10 cellular contexts compared by ENCODE assay signal in the genomic region with DNA sequence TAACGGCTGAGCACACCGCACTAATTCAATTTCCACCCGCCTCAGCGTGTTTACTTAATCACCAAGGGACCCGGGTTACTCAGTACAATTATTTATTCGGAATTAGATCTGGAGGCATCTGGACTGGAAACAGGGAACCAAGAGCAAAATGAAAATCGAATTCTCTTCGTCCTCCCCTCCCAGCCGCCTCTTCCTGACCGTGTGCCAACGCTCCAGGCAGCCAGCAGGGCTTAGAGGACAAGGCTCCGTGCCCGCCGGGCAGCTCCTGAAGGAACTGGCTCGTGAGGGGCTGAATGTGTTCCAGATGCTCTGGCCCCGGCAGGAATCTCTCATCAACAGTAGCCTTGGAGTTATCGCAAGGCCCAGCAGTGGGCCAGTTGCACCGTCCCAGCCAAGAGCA. TPM values are rescaled to one million over a fixed set of nuclear protein-coding genes. Genes with fewer than 3 reads are reported as not detected.
DNase-seq lines count a peak whose midpoint lies in the region; ATAC-seq, FAIRE-seq and TF ChIP-seq lines count a peak whose summit lies in the region.
"Had no signal": no experiment of that assay in that cellular context is flagged by ENCODE, and none has a peak within 500 bp of the region (broad histone marks: within the 10 kb centered on the region; RNA-seq: fewer than 3 reads in every experiment).

No MANE protein-coding gene starts in this region.

- H3K27me3 Mint-ChIP-seq in activated T-helper 1 cell treated with anti-CD3 and anti-CD28 coated beads, Interleukin-12 subunit alpha, Interleukin-12 subunit beta, Interleukin-2, Interleukin-4 antibody, amounts not matched to agents 30 ng/mL and 10 ng/mL and 1 ng/mL, durations not matched to agents 14 hours and 24 hours and 36 hours (ENCODE audit: insufficient read depth) = peaks cover 9% of the 10 kb centered on the region
- H3K27me3 Mint-ChIP-seq in activated T-cell treated with anti-CD3 and anti-CD28 coated beads, Interleukin-2, amount 50 U/mL, for 24 hours = peaks cover 64% of the 10 kb centered on the region

- DNase-seq in HTR-8/SVneo (ENCODE audit: insufficient read length, low spot score) (no peak), NCI-H82 treated with DMSO at 0.1 percent for 48 hours (lab: John Stamatoyannopoulos, UW; ENCODE audit: unreplicated experiment) (peak; percentile 67), left cardiac atrium (no peak), testis (peak; percentile 32), RPMI8226 (no peak)
- DNase-seq in activated T-helper 1 cell treated with anti-CD3 and anti-CD28 coated beads, Interleukin-12 subunit alpha, Interleukin-12 subunit beta, Interleukin-2, Interleukin-4 antibody, amounts not matched to agents 30 ng/mL and 10 ng/mL and 1 ng/mL, durations not matched to agents 14 hours and 24 hours and 36 hours (ENCODE audit: low spot score) = no peak
- DNase-seq in activated T-cell treated with anti-CD3 and anti-CD28 coated beads, Interleukin-2, amount 50 U/mL, for 24 hours = no peak
- DNase-seq: activated CD8-positive, alpha-beta T cell treated with anti-CD3 and anti-CD28 coated beads for 36 hours had no signal

- no peaks in the 10 kb centered on the region for H3K27me3 ChIP-seq in testis

- 9 to 24% methylated on average over 10 to 18 of the region's 18 CpGs for WGBS in testis, 2 donors

- H3K36me3 ChIP-seq in testis (ENCODE audit: low read depth, missing control alignments) = no peaks in the 10 kb centered on the region

- intact Hi-C loops in left cardiac atrium (cut with DNase I) (no loop called here), testis (cut with DNase I; ENCODE audit: low total_unique reads) (no loop called here)
- intact Hi-C loops in activated T-helper 1 cell treated with anti-CD3 and anti-CD28 coated beads, Interleukin-12 subunit alpha, Interleukin-12 subunit beta, Interleukin-2, Interleukin-4 antibody, amounts not matched to agents 30 ng/mL and 10 ng/mL and 1 ng/mL, durations not matched to agents 14 hours and 24 hours and 36 hours (cut with micrococcal nuclease) = no loop called here

- no peak overlapping the region for H3K27ac ChIP-seq in testis
- H3K27ac ChIP-seq: parathyroid adenoma had no signal

- TF ChIP-seq CTCF in testis (IDR thresholded peaks at IDR 0.05) = no peak

- no peak for TF ChIP-seq POLR2A in testis (IDR thresholded peaks at IDR 0.05)

- H3K4me3 Mint-ChIP-seq in activated T-helper 1 cell treated with anti-CD3 and anti-CD28 coated beads, Interleukin-12 subunit alpha, Interleukin-12 subunit beta, Interleukin-2, Interleukin-4 antibody, amounts not matched to agents 30 ng/mL and 10 ng/mL and 1 ng/mL, durations not matched to agents 14 hours and 24 hours and 36 hours = no peak overlapping the region
- H3K4me3 Mint-ChIP-seq in activated T-cell treated with anti-CD3 and anti-CD28 coated beads, Interleukin-2, amount 50 U/mL, for 24 hours = no peak overlapping the region
- H3K4me3 Mint-ChIP-seq: activated CD8-positive, alpha-beta T cell treated with anti-CD3 and anti-CD28 coated beads for 36 hours had no signal

- H3K4me1 Mint-ChIP-seq in activated T-helper 1 cell treated with anti-CD3 and anti-CD28 coated beads, Interleukin-12 subunit alpha, Interleukin-12 subunit beta, Interleukin-2, Interleukin-4 antibody, amounts not matched to agents 30 ng/mL and 10 ng/mL and 1 ng/mL, durations not matched to agents 14 hours and 24 hours and 36 hours (ENCODE audit: low read depth) = no peaks in the 10 kb centered on the region
- peaks cover 7% of the 10 kb centered on the region for H3K4me1 Mint-ChIP-seq in activated T-cell treated with anti-CD3 and anti-CD28 coated beads, Interleukin-2, amount 50 U/mL, for 24 hours (ENCODE audit: low read depth)

- H3K9me3 ChIP-seq in testis = no peaks in the 10 kb centered on the region

- H3K4me3 ChIP-seq in testis = peak overlapping the region; percentile 5 to 21
- H3K4me3 ChIP-seq: GM12878 had no signal

- H3K4me1 ChIP-seq in testis = peaks cover 4% of the 10 kb centered on the region
- H3K4me1 ChIP-seq: parathyroid adenoma had no signal

- no peaks in the 10 kb centered on the region for H3K36me3 Mint-ChIP-seq in activated T-helper 1 cell treated with anti-CD3 and anti-CD28 coated beads, Interleukin-12 subunit alpha, Interleukin-12 subunit beta, Interleukin-2, Interleukin-4 antibody, amounts not matched to agents 30 ng/mL and 10 ng/mL and 1 ng/mL, durations not matched to agents 14 hours and 24 hours and 36 hours (ENCODE audit: low read depth)
- H3K36me3 Mint-ChIP-seq in activated T-cell treated with anti-CD3 and anti-CD28 coated beads, Interleukin-2, amount 50 U/mL, for 24 hours (ENCODE audit: low read depth) = no peaks in the 10 kb centered on the region

- ATAC-seq in left cardiac atrium = peak; percentile 44 to 61
- ATAC-seq: GM12878 had no signal

- no peak overlapping the region for H3K27ac Mint-ChIP-seq in activated T-helper 1 cell treated with anti-CD3 and anti-CD28 coated beads, Interleukin-12 subunit alpha, Interleukin-12 subunit beta, Interleukin-2, Interleukin-4 antibody, amounts not matched to agents 30 ng/mL and 10 ng/mL and 1 ng/mL, durations not matched to agents 14 hours and 24 hours and 36 hours
- no peak overlapping the region for H3K27ac Mint-ChIP-seq in activated T-cell treated with anti-CD3 and anti-CD28 coated beads, Interleukin-2, amount 50 U/mL, for 24 hours
- H3K27ac Mint-ChIP-seq: activated CD8-positive, alpha-beta T cell treated with anti-CD3 and anti-CD28 coated beads for 36 hours had no signal

- peak; percentile 36 for FAIRE-seq in HTR-8/SVneo (lab: Jason Lieb, UNC)

- no peaks in the 10 kb centered on the region for H3K9me3 Mint-ChIP-seq in activated T-helper 1 cell treated with anti-CD3 and anti-CD28 coated beads, Interleukin-12 subunit alpha, Interleukin-12 subunit beta, Interleukin-2, Interleukin-4 antibody, amounts not matched to agents 30 ng/mL and 10 ng/mL and 1 ng/mL, durations not matched to agents 14 hours and 24 hours and 36 hours
- H3K9me3 Mint-ChIP-seq in activated T-cell treated with anti-CD3 and anti-CD28 coated beads, Interleukin-2, amount 50 U/mL, for 24 hours = peaks cover 3% of the 10 kb centered on the region
- H3K9me3 Mint-ChIP-seq: activated CD8-positive, alpha-beta T cell treated with anti-CD3 and anti-CD28 coated beads for 36 hours had no signal

RNA-seq across cellular contexts. Expression of gene CTNNBL1, which starts 23.4 kb away (rescaled TPM):
- 10 to 100 TPM; 49.8 to 58.6 TPM for total RNA-seq in left cardiac atrium
- total RNA-seq in testis = 10 to 100 TPM; 50.4 to 61.0 TPM
- polyA plus RNA-seq in testis (ENCODE audit: insufficient read depth, low read depth, low replicate concordance) = 119 TPM
- total RNA-seq in activated T-helper 1 cell treated with anti-CD3 and anti-CD28 coated beads, Interleukin-12 subunit alpha, Interleukin-12 subunit beta, Interleukin-2, Interleukin-4 antibody, amounts not matched to agents 30 ng/mL and 10 ng/mL and 1 ng/mL, durations not matched to agents 14 hours and 24 hours and 36 hours = 93.5 and 105 TPM in 2 replicates

Comparison
In these comparisons a context has a peak if more than half of its experiments do, and no peak if none do; other contexts are left out.
1. DNase-seq: peak in NCI-H82 treated with DMSO at 0.1 percent for 48 hours (single experiment) and testis (single experiment); none in HTR-8/SVneo (single experiment), left cardiac atrium (single experiment), activated T-helper 1 cell treated with anti-CD3 and anti-CD28 coated beads, Interleukin-12 subunit alpha, Interleukin-12 subunit beta, Interleukin-2, Interleukin-4 antibody, amounts not matched to agents 30 ng/mL and 10 ng/mL and 1 ng/mL, durations not matched to agents 14 hours and 24 hours and 36 hours (single experiment), activated T-cell treated with anti-CD3 and anti-CD28 coated beads, Interleukin-2, amount 50 U/mL, for 24 hours (single experiment) and RPMI8226 (single experiment).